ENCODE assay signal across 8 cellular contexts in the genomic region with DNA sequence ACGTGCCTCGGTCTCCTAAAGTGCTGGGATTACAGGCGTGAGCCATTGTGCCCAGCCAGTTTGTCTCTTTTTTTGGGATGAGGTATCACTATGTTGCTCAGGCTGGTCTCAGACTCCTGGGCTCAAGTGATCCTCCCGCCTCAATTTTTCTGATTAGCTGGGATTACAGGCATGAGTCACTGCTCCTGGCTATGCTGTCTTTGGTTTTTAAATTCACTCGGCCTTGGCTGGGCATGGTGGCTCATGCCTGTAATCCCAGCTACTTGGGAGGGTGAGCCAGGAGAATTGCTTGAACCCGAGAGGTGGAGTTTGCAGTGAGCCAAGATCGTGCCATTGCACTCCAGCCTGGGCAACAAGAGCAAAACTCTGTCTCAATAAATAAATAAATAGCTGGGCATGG. TPM values are rescaled to one million over a fixed set of nuclear protein-coding genes. Genes with fewer than 3 reads are reported as not detected.
"Had no signal": no experiment of that assay in that cellular context is flagged by ENCODE, and none has a peak within 500 bp of the region (broad histone marks: within the 10 kb centered on the region; RNA-seq: fewer than 3 reads in every experiment).

No MANE protein-coding gene starts in this region.

RNA-seq across cellular contexts. Expression of a gene that starts 5.4 kb away (rescaled TPM):
- total RNA-seq: endothelial cell of umbilical vein had no signal

RNA-seq across cellular contexts. Expression of a gene that starts 8.9 kb away (rescaled TPM):
- total RNA-seq: aorta, dermis microvascular lymphatic vessel endothelial cell, endothelial cell of umbilical vein, fibroblast of villous mesenchyme, mononuclear cell, sciatic nerve, T-helper 17 cell, thoracic aorta had no signal
